In genomic region chr4:152537881-152538280, GRCh38 we compare ENCODE assay signal across 13 cellular contexts. TPM values are rescaled to one million over a fixed set of nuclear protein-coding genes. Genes with fewer than 3 reads are reported as not detected.
DNase-seq lines count a peak whose midpoint lies in the region; ATAC-seq, FAIRE-seq and TF ChIP-seq lines count a peak whose summit lies in the region.
"Had no signal": no experiment of that assay in that cellular context is flagged by ENCODE, and none has a peak within 500 bp of the region (broad histone marks: within the 10 kb centered on the region; RNA-seq: fewer than 3 reads in every experiment).

No MANE protein-coding gene starts in this region.

- BruUV-seq in K562 (replicated peaks; lab: Mats Ljungman, UMichigan), result no TSS peak

- peaks cover 15% of the 10 kb centered on the region; the same call in 2 of the 3 replicates for H3K36me3 ChIP-seq in K562 (ENCODE audit: control insufficient read depth, insufficient read depth, low read length)

- H4K20me1 ChIP-seq in K562 (replicated peaks; ENCODE audit: control insufficient read depth, insufficient read depth, low read length), result peaks cover 7% of the 10 kb centered on the region; the same call in 1 of the 2 replicates

- peaks cover 42% of the 10 kb centered on the region for H3K4me1 Mint-ChIP-seq in neural crest cell

- TF ChIP-seq EP300 in K562 (IDR thresholded peaks at IDR 0.05; ENCODE audit: low read length), result no peak

- no peaks in the 10 kb centered on the region for H3K9me1 ChIP-seq in K562 (ENCODE audit: control insufficient read depth, insufficient read depth, low read length)

- peaks cover 18 to 25% of the 10 kb centered on the region in 2 experiments for H3K4me1 ChIP-seq in K562 (replicated peaks in 1 of 2; ENCODE audit: control insufficient read depth in 2 of 2, insufficient read depth in 2 of 2, low read length in 2 of 2)

- FAIRE-seq in K562 (lab: Jason Lieb, UNC), result no peak

- no peaks in the 10 kb centered on the region; the same call in 1 of the 2 replicates for H3K9me3 ChIP-seq in K562 (replicated peaks; ENCODE audit: control insufficient read depth, insufficient read depth, low read depth, low read length)
- H3K9me3 ChIP-seq: esophagus muscularis mucosa had no signal

- in situ Hi-C loops in K562 (cut with MboI), result no loop called here

- ATAC-seq in K562 (no peak), HG03039 (IDR thresholded peaks at IDR 0.05; ENCODE audit: unreplicated experiment) (no peak), HG03139 (IDR thresholded peaks at IDR 0.05; ENCODE audit: unreplicated experiment) (no peak), HG03196 (IDR thresholded peaks at IDR 0.05; ENCODE audit: unreplicated experiment) (no peak), HG02970 (IDR thresholded peaks at IDR 0.05; ENCODE audit: low FRiP score, unreplicated experiment) (no peak)

- intact Hi-C loops in K562 (cut with micrococcal nuclease), result no loop called here

- H3K4me3 ChIP-seq in GM08714 (ENCODE audit: low read length) (peak overlapping the region; percentile 64), K562 (no peak overlapping the region)

- peaks cover 60% of the 10 kb centered on the region for H3K79me2 ChIP-seq in K562 (ENCODE audit: control insufficient read depth, insufficient read depth, low read length)

- TF ChIP-seq POLR2A in K562 (conservative IDR thresholded peaks at IDR 0.05), result no peak

- POLR2A ChIA-PET in K562 (lab: Yijun Ruan, JAX), result no interaction called here

- no peaks in the 10 kb centered on the region for H3K27me3 Mint-ChIP-seq in neural crest cell (ENCODE audit: low read depth)

- no peaks in the 10 kb centered on the region for H3K9me3 Mint-ChIP-seq in neural crest cell

- no peaks in the 10 kb centered on the region for H3K27me3 ChIP-seq in K562 (ENCODE audit: control insufficient read depth in 2 of 2, insufficient read depth in 2 of 2, low read length in 2 of 2)
- H3K27me3 ChIP-seq: esophagus muscularis mucosa had no signal

- peak overlapping the region; percentile 65 for H3K27ac Mint-ChIP-seq in neural crest cell (ENCODE audit: unreplicated experiment)

- H3K4me2 ChIP-seq in K562 (ENCODE audit: insufficient read depth, low read length), result peak overlapping the region; percentile 18; the same call in 1 of the 2 replicates

- DNase-seq in Kasumi-1 (lab: John Stamatoyannopoulos, UW) (peak; percentile 29 to 49), K562 (ENCODE audit: extremely low read depth in 1 of 4, low spot score in 3 of 4) (no peak), neural crest cell (ENCODE audit: low read depth, low spot score) (no peak)
- DNase-seq: GDM1, left ventricle myocardium inferior, NCI-H1092 treated with DMSO at 0.1 percent for 48 hours, SW 1271 had no signal

- H3K9ac ChIP-seq in K562 (ENCODE audit: insufficient read depth in 1 of 2, low read depth in 2 of 2, low read length in 2 of 2), result peak overlapping the region in 1 of 2 experiments; percentile 90; a peak in 2 of 4 replicates

- CTCF ChIA-PET in K562 (lab: Yijun Ruan, JAX; ENCODE audit: low intra/inter-chr PET ratio), result no interaction called here

- no peak overlapping the region for H2AFZ ChIP-seq in K562 (ENCODE audit: low read depth, low read length)

- no peak overlapping the region; the same call in 2 of the 3 replicates for H3K27ac ChIP-seq in K562 (ENCODE audit: extremely low read depth, low read depth, low read length)

- peaks cover 6% of the 10 kb centered on the region for H3K36me3 Mint-ChIP-seq in neural crest cell (ENCODE audit: low read depth)

- 79% methylated on average over 1 of the region's 1 CpG for WGBS in K562 (ENCODE audit: insufficient coverage, low coverage, missing lambda C conversion rate)

- no peak for TF ChIP-seq RAD21 in K562 (CRISPR knock-in tag; conservative IDR thresholded peaks at IDR 0.05 in 1 of 2, IDR thresholded peaks at IDR 0.05 in 1 of 2)

- no peak for TF ChIP-seq CTCF in K562 (IDR thresholded peaks at IDR 0.05 in 2 of 3, conservative IDR thresholded peaks at IDR 0.05 in 1 of 3; ENCODE audit: insufficient read depth in 2 of 3, low read depth in 1 of 3, low read length in 3 of 3)
- no peak for TF ChIP-seq CTCF in neural crest cell (conservative IDR thresholded peaks at IDR 0.05)

- peak overlapping the region; percentile 99 for H3K4me3 Mint-ChIP-seq in neural crest cell

TF ChIP-seq in K562, 482 proteins besides CTCF, POLR2A, EP300 and RAD21:
- TF ChIP-seq ARID1B (IDR thresholded peaks at IDR 0.05) (no peak), NCOA1 (IDR thresholded peaks at IDR 0.05; ENCODE audit: low read depth) (no peak), TEAD1 (CRISPR knock-in tag; IDR thresholded peaks at IDR 0.05) (no peak), NUFIP1 (IDR thresholded peaks at IDR 0.05; ENCODE audit: partially characterized antibody) (no peak), BACH1 (tag; IDR thresholded peaks at IDR 0.05) (no peak), GABPA (tag; conservative IDR thresholded peaks at IDR 0.05; ENCODE audit: low read depth) (no peak), BRD9 (IDR thresholded peaks at IDR 0.05; ENCODE audit: low read depth, partially characterized antibody) (no peak), ZBTB5 (IDR thresholded peaks at IDR 0.05) (no peak), SP2 (IDR thresholded peaks at IDR 0.05; ENCODE audit: extremely low read depth, low read depth, low read length, poor library complexity, severe bottlenecking) (no peak), ZNF507 (tag; conservative IDR thresholded peaks at IDR 0.05) (no peak), CC2D1A (IDR thresholded peaks at IDR 0.05) (no peak)

RNA-seq across cellular contexts. Expression of gene FBXW7, which starts 2.0 kb away (rescaled TPM):
- 29.9 and 116 TPM in 2 replicates for total RNA-seq in K562 (2011; cell fraction: chromatin; rRNA removed; ENCODE audit: low replicate concordance)
- total RNA-seq in K562 (2011; cell fraction: nucleolus; rRNA removed), result 13.0 and 18.2 TPM in 2 replicates
- total RNA-seq in K562 (2011; cell fraction: nucleoplasm; rRNA removed), result 39.8 and 74.2 TPM in 2 replicates
- total RNA-seq in K562 (2014; rRNA removed) (19.6 and 26.4 TPM in 2 replicates), K562 (2014; rRNA removed; fragmentation: Illumina TruSeq; extraction: Trizol) (44.2 and 54.8 TPM in 2 replicates), K562 (2015; rRNA removed; fragmentation: Illumina TruSeq; extraction: Trizol) (39.9 TPM in 2 replicates), K562 (2021) (19.4 and 19.9 TPM in 2 replicates), neural crest cell (33.4 and 42.4 TPM in 2 replicates)
- polyA plus RNA-seq in K562 (2011; rRNA removed) (12.0 and 16.4 TPM in 2 replicates), K562 (2014; fragmentation: Illumina TruSeq; extraction: Trizol) (13.1 and 14.3 TPM in 2 replicates), K562 (2014; fragmentation: Nextera tagmentation; extraction: Ambion mirVana) (1 to 10 TPM; 6.8 to 9.1 TPM), K562 (2014; rRNA removed) (11.8 and 12.4 TPM in 2 replicates)
- polyA plus RNA-seq in K562 (2011; cell fraction: cytosol; rRNA removed), result 2.0 and 5.6 TPM in 2 replicates
- 29.6 and 42.8 TPM in 2 replicates for polyA plus RNA-seq in K562 (2011; cell fraction: nucleus; rRNA removed)
- polyA plus RNA-seq in K562 (2012), result 12.5 and 13.1 TPM in 2 replicates
- polyA minus RNA-seq in K562 (2011; rRNA and poly(A)+ RNA removed), result 95.7 and 99.2 TPM in 2 replicates
- polyA minus RNA-seq in K562 (2011; cell fraction: cytosol; rRNA and poly(A)+ RNA removed), result 10.4 and 10.5 TPM in 2 replicates
- polyA minus RNA-seq in K562 (2011; cell fraction: nucleus; rRNA and poly(A)+ RNA removed), result 37.0 and 64.0 TPM in 2 replicates

Comparison
In these comparisons a context has a peak if more than half of its experiments do, and no peak if none do; other contexts are left out.
1. DNase-seq: peak in Kasumi-1 (2 of 2); none in K562 (0 of 4) and neural crest cell (single experiment).